Comparison of ENCODE assay signal across 18 cellular contexts in genomic region chr2:14363137-14363536, GRCh38.
DNase-seq lines count a peak whose midpoint lies in the region; ATAC-seq and TF ChIP-seq lines count a peak whose summit lies in the region.
"Had no signal": no experiment of that assay in that cellular context is flagged by ENCODE, and none has a peak within 500 bp of the region (broad histone marks: within the 10 kb centered on the region; RNA-seq: fewer than 3 reads in every experiment).

No MANE protein-coding gene starts in this region.

- DNase-seq in CD8-positive, alpha-beta memory T cell, result no peak
- DNase-seq in NCI-H2196 treated with DMSO at 0.1 percent for 48 hours (lab: John Stamatoyannopoulos, UW; ENCODE audit: unreplicated experiment), result no peak
- DNase-seq in WERI-Rb-1, result no peak
- DNase-seq in activated naive CD4-positive, alpha-beta T cell treated with anti-CD3 and anti-CD28 coated beads, Interleukin-2, amount 50 U/mL, for 72 hours (ENCODE audit: low spot score in 2 of 2), result no peak
- DNase-seq: ACHN, C1 segment of cervical spinal cord, DND-41, KBM-7, NCI-H1694 treated with DMSO at 0.1 percent for 48 hours, NCI-H2107, NCI-H226, NCI-H524, T-helper 1 cell, T-helper 9 cell had no signal

- peaks cover 0 to 9% (median 0%) of the 10 kb centered on the region in 5 donors for H3K9me3 Mint-ChIP-seq in CD8-positive, alpha-beta memory T cell
- peaks cover 9 to 25% of the 10 kb centered on the region in 2 donors for H3K9me3 Mint-ChIP-seq in activated naive CD4-positive, alpha-beta T cell treated with anti-CD3 and anti-CD28 coated beads, Interleukin-2, amount 50 U/mL, for 72 hours

- no peak overlapping the region for H3K4me3 Mint-ChIP-seq in CD8-positive, alpha-beta memory T cell

- no peaks in the 10 kb centered on the region for H3K27me3 Mint-ChIP-seq in CD8-positive, alpha-beta memory T cell

- POLR2A ChIA-PET in CD8-positive, alpha-beta memory T cell (lab: Charles Lee), result no interaction called here

- no peaks in the 10 kb centered on the region for H3K4me1 Mint-ChIP-seq in CD8-positive, alpha-beta memory T cell

- TF ChIP-seq CTCF in WERI-Rb-1 (IDR thresholded peaks at IDR 0.05; ENCODE audit: low read depth, low read length), result no peak

- H3K27ac ChIP-seq in CD8-positive, alpha-beta memory T cell (ENCODE audit: low read depth, low read length), result no peak overlapping the region
- H3K27ac ChIP-seq in WERI-Rb-1, result no peak overlapping the region

- no peak overlapping the region for H3K27ac Mint-ChIP-seq in CD8-positive, alpha-beta memory T cell
- no peak overlapping the region for H3K27ac Mint-ChIP-seq in activated naive CD4-positive, alpha-beta T cell treated with anti-CD3 and anti-CD28 coated beads, Interleukin-2, amount 50 U/mL, for 72 hours

- H3K4me3 ChIP-seq in CD8-positive, alpha-beta memory T cell (ENCODE audit: low read length), result no peak overlapping the region
- H3K4me3 ChIP-seq in WERI-Rb-1 (ENCODE audit: low read depth, low read length), result no peak overlapping the region

- no peaks in the 10 kb centered on the region for H3K27me3 ChIP-seq in CD8-positive, alpha-beta memory T cell (ENCODE audit: insufficient read depth, low read length, poor library complexity, severe bottlenecking)
- H3K27me3 ChIP-seq in WERI-Rb-1 (ENCODE audit: insufficient read depth, low read depth, severe bottlenecking), result no peaks in the 10 kb centered on the region

- no peaks in the 10 kb centered on the region for H3K36me3 Mint-ChIP-seq in CD8-positive, alpha-beta memory T cell
- H3K36me3 Mint-ChIP-seq in activated naive CD4-positive, alpha-beta T cell treated with anti-CD3 and anti-CD28 coated beads, Interleukin-2, amount 50 U/mL, for 72 hours, result no peaks in the 10 kb centered on the region

- H3K36me3 ChIP-seq in CD8-positive, alpha-beta memory T cell (ENCODE audit: insufficient read depth, low read length), result no peaks in the 10 kb centered on the region
- H3K36me3 ChIP-seq in WERI-Rb-1, result no peaks in the 10 kb centered on the region

- H3K4me1 ChIP-seq in CD8-positive, alpha-beta memory T cell (ENCODE audit: insufficient read depth, low read length), result no peaks in the 10 kb centered on the region

- ATAC-seq in GM18907 (IDR thresholded peaks at IDR 0.05; ENCODE audit: unreplicated experiment) (peak; percentile 69), GM21786 (IDR thresholded peaks at IDR 0.05; ENCODE audit: unreplicated experiment) (peak; percentile 64), HG03457 (IDR thresholded peaks at IDR 0.05; ENCODE audit: unreplicated experiment) (peak; percentile 67)
- no peak for ATAC-seq in activated naive CD4-positive, alpha-beta T cell treated with anti-CD3 and anti-CD28 coated beads, Interleukin-2, amount 50 U/mL, for 72 hours
- ATAC-seq: HepG2 had no signal

- no peaks in the 10 kb centered on the region for H3K9me3 ChIP-seq in CD8-positive, alpha-beta memory T cell (ENCODE audit: low read length)
- peaks cover 2% of the 10 kb centered on the region for H3K9me3 ChIP-seq in WERI-Rb-1 (ENCODE audit: severe bottlenecking)

- CTCF ChIA-PET in CD8-positive, alpha-beta memory T cell (lab: Charles Lee), result no interaction called here

Comparison
In these comparisons a context has a peak if more than half of its experiments do, and no peak if none do; other contexts are left out.
1. ATAC-seq: peak in GM18907 (single experiment), GM21786 (single experiment) and HG03457 (single experiment); none in activated naive CD4-positive, alpha-beta T cell treated with anti-CD3 and anti-CD28 coated beads, Interleukin-2, amount 50 U/mL, for 72 hours (0 of 2).